ENCODE assay signal across 17 cellular contexts in genomic region chr2:32952759-32953476, GRCh38. TPM values are rescaled to one million over a fixed set of nuclear protein-coding genes. Genes with fewer than 3 reads are reported as not detected.
DNase-seq lines count a peak whose midpoint lies in the region; ATAC-seq and TF ChIP-seq lines count a peak whose summit lies in the region.
"Had no signal": no experiment of that assay in that cellular context is flagged by ENCODE, and none has a peak within 500 bp of the region (broad histone marks: within the 10 kb centered on the region; RNA-seq: fewer than 3 reads in every experiment).

No MANE protein-coding gene starts in this region.

- H3K36me3 Mint-ChIP-seq in brain, result peaks cover 5% of the 10 kb centered on the region
- H3K36me3 Mint-ChIP-seq in T-helper 2 cell treated with Interferon-gamma antibody and Interleukin-4, amounts not matched to agents 5 μg/mL and 100 μg/mL, for 36 hours (ENCODE audit: low read depth), result no peaks in the 10 kb centered on the region

- no peaks in the 10 kb centered on the region for H3K27me3 ChIP-seq in right atrium auricular region

- H3K9me3 Mint-ChIP-seq in brain, result no peaks in the 10 kb centered on the region
- no peaks in the 10 kb centered on the region for H3K9me3 Mint-ChIP-seq in T-helper 2 cell treated with Interferon-gamma antibody and Interleukin-4, amounts not matched to agents 5 μg/mL and 100 μg/mL, for 36 hours

- peak; percentile 79 for ATAC-seq in Right ventricle myocardium superior (ENCODE audit: poor library complexity)
- no peak for ATAC-seq in GM21528 (IDR thresholded peaks at IDR 0.05; ENCODE audit: low FRiP score, unreplicated experiment)

- intact Hi-C loops in Right ventricle myocardium superior (cut with DNase I), result loop anchor here (10.0 kb wide), 1 partner anchor 62 kb away; no protein-coding TSS in a partner anchor
- intact Hi-C loops in cardiac septum (cut with DNase I), result loop anchor here (5.0 kb wide), 1 partner anchor 314 kb away; no protein-coding TSS in a partner anchor

- no peak for TF ChIP-seq CTCF in brain (conservative IDR thresholded peaks at IDR 0.05)
- TF ChIP-seq CTCF in right atrium auricular region (IDR thresholded peaks at IDR 0.05), result no peak

- peaks cover 8% of the 10 kb centered on the region for H3K36me3 ChIP-seq in right atrium auricular region

- no peaks in the 10 kb centered on the region for H3K9me3 ChIP-seq in right atrium auricular region

- DNase-seq in Right ventricle myocardium superior, result no peak
- DNase-seq in cardiac septum (ENCODE audit: low spot score), result no peak
- DNase-seq in right atrium auricular region (ENCODE audit: low spot score), result no peak
- no peak for DNase-seq in NCI-H1436 (lab: John Stamatoyannopoulos, UW)
- no peak for DNase-seq in GM03348 (ENCODE audit: low spot score)
- no peak for DNase-seq in T-helper 2 cell treated with Interferon-gamma antibody and Interleukin-4, amounts not matched to agents 5 μg/mL and 100 μg/mL, for 36 hours (ENCODE audit: low spot score)
- DNase-seq: EL, GF-D8, NCI-H187 treated with DMSO at 0.1 percent for 48 hours, NCI-H2107, NCI-H510A, NCI-H748 treated with DMSO at 0.1 percent for 48 hours, OCI-M1 had no signal

- peaks cover 7% of the 10 kb centered on the region for H3K27me3 Mint-ChIP-seq in brain
- peaks cover 51% of the 10 kb centered on the region for H3K27me3 Mint-ChIP-seq in T-helper 2 cell treated with Interferon-gamma antibody and Interleukin-4, amounts not matched to agents 5 μg/mL and 100 μg/mL, for 36 hours (ENCODE audit: low read depth)

- H3K27ac Mint-ChIP-seq in brain, result peak overlapping the region in 4 of 5 experiments; percentile 10 to 95 (median 39)
- H3K27ac Mint-ChIP-seq in T-helper 2 cell treated with Interferon-gamma antibody and Interleukin-4, amounts not matched to agents 5 μg/mL and 100 μg/mL, for 36 hours, result no peak overlapping the region
- H3K27ac Mint-ChIP-seq: CD14-positive monocyte had no signal

- peaks cover 47% of the 10 kb centered on the region for H3K4me1 Mint-ChIP-seq in brain
- peaks cover 13% of the 10 kb centered on the region for H3K4me1 Mint-ChIP-seq in T-helper 2 cell treated with Interferon-gamma antibody and Interleukin-4, amounts not matched to agents 5 μg/mL and 100 μg/mL, for 36 hours (ENCODE audit: low read depth)

- H3K4me1 ChIP-seq in right atrium auricular region, result peaks cover 0 to 23% of the 10 kb centered on the region in 2 donors

- peak overlapping the region in 3 of 5 experiments; percentile 2 to 77 (median 8) for H3K4me3 Mint-ChIP-seq in brain
- H3K4me3 Mint-ChIP-seq in T-helper 2 cell treated with Interferon-gamma antibody and Interleukin-4, amounts not matched to agents 5 μg/mL and 100 μg/mL, for 36 hours, result no peak overlapping the region

- peak overlapping the region; percentile 18 to 33 for H3K27ac ChIP-seq in right atrium auricular region
- H3K27ac ChIP-seq: KMS-11 had no signal

- H3K4me3 ChIP-seq in right atrium auricular region, result no peak overlapping the region

RNA-seq across cellular contexts. Expression of gene LTBP1, which starts 6.2 kb away (rescaled TPM):
- total RNA-seq in Right ventricle myocardium superior, result 79.9 TPM
- total RNA-seq in cardiac septum, result 124 TPM
- 9.8 TPM for polyA plus RNA-seq in brain (ENCODE audit: insufficient read depth, low read depth, low replicate concordance)
- total RNA-seq in right atrium auricular region, result 100 to 1,000 TPM; 168 to 291 TPM
